In the genomic region with DNA sequence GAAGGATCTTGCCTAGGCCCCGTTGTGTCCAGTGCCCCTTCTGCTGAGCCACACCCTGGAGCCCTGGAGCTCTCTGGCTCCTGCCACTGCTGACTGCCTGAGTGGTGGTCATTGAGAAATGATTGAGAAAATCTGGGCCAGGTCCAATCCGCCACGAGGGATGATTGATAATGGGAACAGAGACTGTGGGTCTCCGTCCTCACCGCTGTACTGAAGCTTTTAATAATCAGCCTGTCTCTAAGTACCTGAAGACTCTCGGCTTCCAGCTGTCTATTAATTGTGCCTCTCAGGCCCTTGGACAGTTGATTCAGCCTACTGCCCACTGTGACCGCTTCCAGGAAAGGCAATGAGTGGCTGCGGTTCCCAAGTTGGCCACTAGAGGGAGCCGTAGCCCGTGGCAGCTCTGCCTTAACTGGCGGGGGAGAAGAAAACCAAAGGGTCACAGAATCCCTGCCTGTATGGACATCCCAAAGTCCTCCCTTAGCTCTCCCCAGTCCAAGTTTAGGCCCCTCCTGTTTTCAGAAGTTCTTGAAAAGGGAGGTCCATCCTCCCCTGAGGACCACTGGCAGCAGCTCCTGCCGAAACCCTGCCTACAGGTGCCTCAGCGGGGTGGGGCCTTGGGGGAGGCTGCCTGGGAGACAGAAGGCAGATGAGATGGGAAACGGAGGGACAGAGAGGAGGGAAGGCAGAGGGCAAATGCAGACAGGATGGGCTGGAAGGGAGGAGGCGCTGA, we compare ENCODE assay signal across 8 cellular contexts.
DNase-seq lines count a peak whose midpoint lies in the region; ATAC-seq lines count a peak whose summit lies in the region.

No MANE protein-coding gene starts in this region.

- no peak for ATAC-seq in GM21447 (IDR thresholded peaks at IDR 0.05; ENCODE audit: unreplicated experiment)

- DNase-seq in CD1c-positive myeloid dendritic cell (ENCODE audit: extremely low spot score) (peak; percentile 85), H4 (ENCODE audit: low spot score) (peak; percentile 34), NCI-H2196 (lab: John Stamatoyannopoulos, UW; ENCODE audit: unreplicated experiment) (peak; percentile 91), kidney glomerular epithelial cell (lab: John Stamatoyannopoulos, UW) (peak; percentile 48)
- peak; percentile 84 for DNase-seq in activated CD4-positive, CD25-positive, alpha-beta regulatory T cell treated with anti-CD3 and anti-CD28 coated beads, Interleukin-2, amount 50 U/mL, for 72 hours
- DNase-seq in central memory CD4-positive, alpha-beta T cell, result peak; percentile 50
- DNase-seq in stimulated activated CD4-positive, alpha-beta T cell treated with anti-CD3 and anti-CD28 coated beads, Interleukin-1b, Interleukin-23, amount 100 ng/mL, for 24 hours (ENCODE audit: low read depth in 4 of 4, low spot score in 1 of 4), result peak; percentile 53 to 65 (median 62)

Comparison
In these comparisons a context has a peak if more than half of its experiments do, and no peak if none do; other contexts are left out.
1. DNase-seq: peak in every context shown above with its lines; median percentile 91 in NCI-H2196; 85 in CD1c-positive myeloid dendritic cell; 84 in activated CD4-positive, CD25-positive, alpha-beta regulatory T cell treated with anti-CD3 and anti-CD28 coated beads, Interleukin-2, amount 50 U/mL, for 72 hours; 62 in stimulated activated CD4-positive, alpha-beta T cell treated with anti-CD3 and anti-CD28 coated beads, Interleukin-1b, Interleukin-23, amount 100 ng/mL, for 24 hours; 50 in central memory CD4-positive, alpha-beta T cell; 48 in kidney glomerular epithelial cell; 34 in H4.